10 cellular contexts compared by ENCODE assay signal in the genomic region with DNA sequence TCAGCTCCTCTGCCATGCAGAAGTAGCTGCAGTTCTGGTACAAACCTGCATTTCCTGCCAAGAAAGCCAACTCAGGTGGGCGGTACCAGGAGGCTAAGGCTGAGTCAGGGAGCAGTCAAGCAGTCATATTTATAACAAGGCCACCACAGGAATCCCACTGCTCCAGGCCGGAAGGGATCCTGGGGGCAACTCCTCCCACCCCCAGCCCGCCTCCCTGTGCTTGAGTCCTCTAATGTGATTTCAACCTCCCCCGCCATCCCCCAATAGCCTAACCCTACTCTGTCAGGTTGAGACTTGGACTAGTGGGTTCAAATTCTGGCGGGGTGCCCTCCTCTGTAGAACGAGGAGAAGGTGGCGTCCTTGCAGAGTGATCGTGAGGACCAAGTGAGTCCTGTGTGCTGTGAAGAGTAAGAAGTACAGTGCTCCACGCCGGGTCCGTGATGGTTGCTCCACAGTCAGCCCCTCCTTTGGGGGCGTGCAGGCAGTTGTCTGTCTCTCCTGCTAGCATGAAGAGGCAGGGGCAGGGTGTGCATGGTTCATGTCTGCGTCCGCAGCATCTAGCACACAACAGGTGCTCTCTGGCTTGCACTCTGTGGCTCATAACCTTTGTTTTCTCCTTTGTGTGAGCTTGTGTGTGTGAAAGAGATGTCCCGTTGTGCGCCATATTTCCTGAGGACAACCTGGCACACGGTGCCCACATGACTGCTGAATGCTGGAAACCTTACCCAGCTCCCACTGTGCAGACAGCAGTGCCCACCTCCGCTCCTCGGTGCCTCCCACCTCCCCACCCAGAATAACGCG.
DNase-seq lines count a peak whose midpoint lies in the region; ATAC-seq and TF ChIP-seq lines count a peak whose summit lies in the region.
"Had no signal": no experiment of that assay in that cellular context is flagged by ENCODE, and none has a peak within 500 bp of the region (broad histone marks: within the 10 kb centered on the region; RNA-seq: fewer than 3 reads in every experiment).

No MANE protein-coding gene starts in this region.

- intact Hi-C loops in body of pancreas (cut with DNase I), result no loop called here

- no peak overlapping the region for H3K4me3 ChIP-seq in body of pancreas

- peaks cover 18% of the 10 kb centered on the region for H3K4me1 ChIP-seq in body of pancreas

- H3K36me3 ChIP-seq in body of pancreas (replicated peaks in 1 of 2; ENCODE audit: insufficient read depth in 1 of 2, low read depth in 2 of 2), result no peaks in the 10 kb centered on the region

- H3K27ac ChIP-seq in body of pancreas, result peak overlapping the region; percentile 47 to 56 (median 52)

- no peak for TF ChIP-seq POLR2A in body of pancreas (IDR thresholded peaks at IDR 0.05)

- ATAC-seq in body of pancreas (peak; percentile 16), HG03520 (IDR thresholded peaks at IDR 0.05; ENCODE audit: unreplicated experiment) (no peak), HG02885 (IDR thresholded peaks at IDR 0.05; ENCODE audit: poor library complexity, unreplicated experiment) (no peak)
- ATAC-seq: T-cell had no signal

- H3K9me3 ChIP-seq in body of pancreas, result no peaks in the 10 kb centered on the region

- DNase-seq in A172 (ENCODE audit: low spot score), result peak; percentile 95
- DNase-seq in HS-5 (ENCODE audit: low read depth), result peak; percentile 46
- peak in 2 of 4 donors; percentile 40 to 61 for DNase-seq in body of pancreas
- peak; percentile 76 for DNase-seq in left kidney (ENCODE audit: low read depth, low spot score)
- no peak for DNase-seq in inferior parietal cortex (ENCODE audit: extremely low spot score)
- no peak for DNase-seq in NCI-H2196 treated with DMSO at 0.1 percent for 48 hours (lab: John Stamatoyannopoulos, UW; ENCODE audit: unreplicated experiment)
- DNase-seq: NCI-H1105 treated with DMSO at 0.1 percent for 48 hours, T-cell had no signal

- no peak for TF ChIP-seq CTCF in body of pancreas (IDR thresholded peaks at IDR 0.05)

- H3K27me3 ChIP-seq in body of pancreas, result no peaks in the 10 kb centered on the region

- 82 to 84% methylated on average over 17 to 21 of the region's 21 CpGs for WGBS in body of pancreas, 2 donors

Comparison
In these comparisons a context has a peak if more than half of its experiments do, and no peak if none do; other contexts are left out.
1. DNase-seq: peak in A172 (single experiment), HS-5 (single experiment) and left kidney (single experiment); none in inferior parietal cortex (single experiment) and NCI-H2196 treated with DMSO at 0.1 percent for 48 hours (single experiment).